Comparison of ENCODE assay signal across 13 cellular contexts in the genomic region with DNA sequence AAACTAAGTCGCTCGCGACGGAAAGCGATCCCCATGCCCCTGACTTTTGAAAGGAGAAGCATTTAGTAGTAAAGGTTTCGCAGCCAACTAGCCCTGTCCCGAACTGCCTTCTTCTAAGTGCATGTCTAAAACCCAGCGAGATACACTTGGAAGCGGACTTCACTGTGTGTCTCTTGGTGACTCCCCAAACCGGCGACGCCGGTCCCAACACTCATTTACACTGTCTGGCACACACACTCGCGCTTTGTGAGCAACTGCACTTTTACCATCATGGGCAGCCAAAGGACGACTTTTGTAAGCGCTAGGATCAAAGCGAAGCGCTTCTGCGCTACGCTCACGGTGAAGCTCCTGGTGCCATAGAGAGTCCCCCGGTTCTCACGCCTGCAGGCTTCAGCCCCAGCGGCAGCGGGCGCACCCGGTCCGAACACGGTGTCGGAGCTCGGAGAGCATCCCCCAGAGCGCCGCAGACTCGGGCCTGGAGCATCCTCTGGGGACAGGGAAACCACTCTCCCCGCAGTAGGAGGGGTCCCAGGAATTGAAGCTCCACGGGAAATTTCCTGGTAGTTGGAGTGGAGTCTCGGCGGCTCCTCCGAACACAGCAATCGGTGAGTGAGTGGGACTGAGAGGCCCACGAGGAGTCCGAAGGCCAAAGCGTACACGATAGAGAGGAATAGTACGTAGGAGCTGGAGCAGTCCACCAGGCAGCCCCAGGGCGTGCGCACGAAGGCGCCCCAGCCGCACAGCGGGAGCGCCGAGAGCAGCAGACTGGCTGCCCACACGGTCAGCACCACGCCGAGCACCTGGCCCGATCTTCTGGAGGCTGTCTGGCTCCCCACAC. TPM values are rescaled to one million over a fixed set of nuclear protein-coding genes. Genes with fewer than 3 reads are reported as not detected.
A peak's percentile ranks its signal among the peaks of the same experiment; 100 is the strongest.
DNase-seq lines count a peak whose midpoint lies in the region; ATAC-seq, FAIRE-seq and TF ChIP-seq lines count a peak whose summit lies in the region.
"Had no signal": no experiment of that assay in that cellular context is flagged by ENCODE, and none has a peak within 500 bp of the region (broad histone marks: within the 10 kb centered on the region; RNA-seq: fewer than 3 reads in every experiment).

No MANE protein-coding gene starts in this region.

- H3K4me3 ChIP-seq in ACC112 (ENCODE audit: low read depth, low read length), result peak overlapping the region; percentile 61
- H3K4me3 ChIP-seq in H1 (ENCODE audit: extremely low read depth in 1 of 4, insufficient read depth in 2 of 4, low read depth in 3 of 4, low read length in 4 of 4), result peak overlapping the region; percentile 41 to 65 (median 54)
- H3K4me3 ChIP-seq in Karpas-422 (ENCODE audit: low read length), result no peak overlapping the region

- WGBS in H1 (ENCODE audit: extremely low coverage in 1 of 2, insufficient coverage in 1 of 2, insufficient read length in 1 of 2, insufficient replicate concordance in 2 of 2, low coverage in 1 of 2, low lambda C conversion rate in 2 of 2, missing lambda C conversion rate in 1 of 2), 2 experiments, result 4% methylated on average over 57 of the region's 58 CpGs; no CpG with 5 or more reads in 1 of the 2 experiments

- TF ChIP-seq EP300 in H1 (IDR thresholded peaks at IDR 0.05; ENCODE audit: borderline replicate concordance in 1 of 2, low read depth in 2 of 2, low read length in 2 of 2), result no peak

- H4K5ac ChIP-seq in H1 (ENCODE audit: insufficient read length, low read depth, low read length), result no peak overlapping the region

- H4K91ac ChIP-seq in H1 (replicated peaks; ENCODE audit: insufficient read length, low read length), result no peak overlapping the region

- H3K27ac ChIP-seq in ACC112 (ENCODE audit: low read depth, low read length), result no peak overlapping the region
- no peak overlapping the region for H3K27ac ChIP-seq in H1 (ENCODE audit: low read depth, low read length)
- H3K27ac ChIP-seq in Karpas-422 (ENCODE audit: low read length), result no peak overlapping the region

- H2AFZ ChIP-seq in ACC112 (ENCODE audit: low read length, unreplicated experiment) (no peak overlapping the region), H1 (ENCODE audit: low read length) (peak overlapping the region; percentile 71; the same call in 1 of the 2 replicates), Karpas-422 (ENCODE audit: low read length) (no peak overlapping the region)

- peaks cover 64% of the 10 kb centered on the region for H3K27me3 Mint-ChIP-seq in nephron (ENCODE audit: low read depth)

- TF ChIP-seq CTCF in H1 (IDR thresholded peaks at IDR 0.05; ENCODE audit: control extremely low read depth in 1 of 3, insufficient read depth in 1 of 3, low read depth in 1 of 3, low read length in 3 of 3) (peak in 1 of 3 experiments; percentile 28; a peak in 1 of 4 replicates), nephron (IDR thresholded peaks at IDR 0.05; ENCODE audit: unreplicated experiment in 3 of 3) (no peak)

- H2BK5ac ChIP-seq in H1 (ENCODE audit: low read depth, low read length), result no peak overlapping the region

- H3K18ac ChIP-seq in H1 (ENCODE audit: extremely low read depth, low read length), result peak overlapping the region; percentile 87

- no peak overlapping the region; the same call in none of the 2 replicates for H4K8ac ChIP-seq in H1 (ENCODE audit: extremely low read depth, insufficient read depth, low read length)

- no peaks in the 10 kb centered on the region for H3K79me2 ChIP-seq in ACC112 (ENCODE audit: control insufficient read depth, insufficient read depth, low read length, unreplicated experiment)
- no peaks in the 10 kb centered on the region for H3K79me2 ChIP-seq in H1 (ENCODE audit: control insufficient read depth in 1 of 2, insufficient read depth in 2 of 2, low read length in 2 of 2)
- H3K79me2 ChIP-seq in Karpas-422 (ENCODE audit: low read length), result no peaks in the 10 kb centered on the region

- H3K36me3 ChIP-seq in ACC112 (ENCODE audit: insufficient read depth, low read length) (no peaks in the 10 kb centered on the region), H1 (ENCODE audit: control insufficient read depth in 2 of 4, insufficient read depth in 4 of 4, low read length in 3 of 4) (no peaks in the 10 kb centered on the region), Karpas-422 (ENCODE audit: insufficient read depth, low read length) (no peaks in the 10 kb centered on the region)

- POLR2A ChIA-PET in H1 (lab: Charles Lee; ENCODE audit: partially characterized antibody), result no interaction called here

- no peaks in the 10 kb centered on the region for H3K79me1 ChIP-seq in H1 (ENCODE audit: low read depth, low read length)

- H2BK20ac ChIP-seq in H1 (ENCODE audit: low read length), result peak overlapping the region; percentile 48; the same call in 1 of the 2 replicates

- no peak overlapping the region for H2AK5ac ChIP-seq in H1 (ENCODE audit: low read depth, low read length)

- H4K20me1 ChIP-seq in H1 (replicated peaks in 1 of 2; ENCODE audit: control insufficient read depth in 1 of 2, insufficient read depth in 2 of 2, low read length in 2 of 2) (peaks cover 0 to 2% of the 10 kb centered on the region in 2 experiments), Karpas-422 (ENCODE audit: insufficient read depth, low read depth, low read length) (no peaks in the 10 kb centered on the region)

- H3K9me3 ChIP-seq in H1 (ENCODE audit: insufficient read depth in 2 of 2, low read depth in 1 of 2, low read length in 1 of 2), result no peaks in the 10 kb centered on the region
- H3K9me3 ChIP-seq in Karpas-422 (ENCODE audit: low read length), result no peaks in the 10 kb centered on the region

- H3K23me2 ChIP-seq in H1 (ENCODE audit: low read depth, low read length), result peaks cover 16% of the 10 kb centered on the region

- H2BK15ac ChIP-seq in H1 (ENCODE audit: low read length), result no peak overlapping the region

- H3K4me2 ChIP-seq in H1 (ENCODE audit: insufficient read depth in 1 of 2, low read depth in 2 of 2, low read length in 2 of 2), result peak overlapping the region; percentile 98 to 99
- no peak overlapping the region for H3K4me2 ChIP-seq in Karpas-422 (ENCODE audit: low read depth, low read length, poor library complexity, severe bottlenecking)

- H3K4me1 ChIP-seq in ACC112 (ENCODE audit: control insufficient read depth, insufficient read depth, low read length, unreplicated experiment), result no peaks in the 10 kb centered on the region
- H3K4me1 ChIP-seq in H1 (replicated peaks in 1 of 4; ENCODE audit: control insufficient read depth in 3 of 4, insufficient read depth in 4 of 4, low read length in 3 of 4), result peaks cover 3 to 6% (median 5%) of the 10 kb centered on the region in 4 experiments; a peak in 6 of 7 replicates
- H3K4me1 ChIP-seq in Karpas-422 (ENCODE audit: low read length), result no peaks in the 10 kb centered on the region

- H3K4me1 Mint-ChIP-seq in nephron, result peaks cover 11% of the 10 kb centered on the region
- H3K4me1 Mint-ChIP-seq: CD8-positive, alpha-beta memory T cell had no signal

- no peaks in the 10 kb centered on the region for H3K9me3 Mint-ChIP-seq in nephron

- no peak overlapping the region for H3K27ac Mint-ChIP-seq in nephron
- H3K27ac Mint-ChIP-seq: CD8-positive, alpha-beta memory T cell had no signal

- FAIRE-seq in H1 (lab: Jason Lieb, UNC), result no peak

- H3K14ac ChIP-seq in H1 (ENCODE audit: insufficient read length), result no peak overlapping the region

- no peak overlapping the region for H3K4ac ChIP-seq in H1 (replicated peaks; ENCODE audit: insufficient read length, low read depth, low read length)

- CTCF ChIA-PET in H1 (lab: Charles Lee; ENCODE audit: partially characterized antibody), result interaction anchor here (0.7 to 1.0 kb wide), 4 partner anchors 12 to 188 kb away, joined by 3 to 7 read pairs (median 4); no protein-coding TSS in a partner anchor

- DNase-seq in NCI-H2107 (lab: John Stamatoyannopoulos, UW) (peak; percentile 35), H1 (ENCODE audit: low read depth in 1 of 2, low spot score in 2 of 2) (peak in 1 of 2 experiments; percentile 60), occipital lobe (lab: John Stamatoyannopoulos, UW) (no peak), Karpas-422 (no peak)
- no peak for DNase-seq in stimulated activated CD4-positive, alpha-beta T cell treated with anti-CD3 and anti-CD28 coated beads, Interleukin-4, amount 100 ng/mL, for 4 hours
- DNase-seq: activated naive CD4-positive, alpha-beta T cell treated with anti-CD3 and anti-CD28 coated beads, Interleukin-2, amount 50 U/mL, for 16 hours; CD8-positive, alpha-beta memory T cell; MM.1S; T-helper 2 cell had no signal

- H3K4me3 Mint-ChIP-seq in nephron, result peak overlapping the region; percentile 71 to 77 (median 76)

- H3K56ac ChIP-seq in H1 (replicated peaks; ENCODE audit: insufficient read length, low read depth, low read length), result no peak overlapping the region

- no peaks in the 10 kb centered on the region for H3K36me3 Mint-ChIP-seq in nephron (ENCODE audit: low read depth)
- H3K36me3 Mint-ChIP-seq: CD8-positive, alpha-beta memory T cell had no signal

- H3K9ac ChIP-seq in H1 (replicated peaks in 1 of 4; ENCODE audit: extremely low read depth in 1 of 4, low read depth in 3 of 4, low read length in 3 of 4) (no peak overlapping the region; a peak in 1 of 7 replicates), Karpas-422 (ENCODE audit: low read length) (no peak overlapping the region)

- H3K23ac ChIP-seq in H1 (ENCODE audit: insufficient read length), result no peak overlapping the region

- peaks cover 62% of the 10 kb centered on the region for H3K27me3 ChIP-seq in ACC112 (ENCODE audit: insufficient read depth, low read length)
- peaks cover 10 to 32% (median 26%) of the 10 kb centered on the region in 4 experiments for H3K27me3 ChIP-seq in H1 (replicated peaks in 1 of 4; ENCODE audit: control insufficient read depth in 3 of 4, extremely low read depth in 1 of 4, insufficient read depth in 3 of 4, low read length in 3 of 4)
- no peaks in the 10 kb centered on the region for H3K27me3 ChIP-seq in Karpas-422 (ENCODE audit: low read length)

- H2BK12ac ChIP-seq in H1 (ENCODE audit: low read depth, low read length), result peak overlapping the region; percentile 95; the same call in 1 of the 2 replicates

- TF ChIP-seq RAD21 in H1 (IDR thresholded peaks at IDR 0.05 in 1 of 2, conservative IDR thresholded peaks at IDR 0.05 in 1 of 2; ENCODE audit: low read depth in 2 of 2, low read length in 2 of 2), result peak in 1 of 2 experiments; percentile 33; a peak in 1 of 4 replicates

- H3K9me2 ChIP-seq in Karpas-422 (replicated peaks; ENCODE audit: insufficient read depth, low read length), result no peaks in the 10 kb centered on the region

- no peak overlapping the region for H2BK120ac ChIP-seq in H1 (replicated peaks; ENCODE audit: low read depth, low read length)

- no peak for ATAC-seq in GM19397 (IDR thresholded peaks at IDR 0.05; ENCODE audit: unreplicated experiment)
- ATAC-seq: right cardiac atrium had no signal

- TF ChIP-seq POLR2A in H1 (IDR thresholded peaks at IDR 0.05; ENCODE audit: control extremely low read depth in 1 of 2, low read depth in 2 of 2, low read length in 2 of 2), result no peak

RNA-seq across cellular contexts. Expression of gene GPR149, which starts 1.4 kb away (rescaled TPM):
- total RNA-seq in H1 (2021; fragmentation: NEBNext Ultra II Directional; extraction: Animal tissue kit (Norgen Biotek cat#: 25700)), result not detected in 2 replicates
- not detected in 2 replicates for polyA plus RNA-seq in H1 (2011; rRNA removed)
- not detected for polyA plus RNA-seq in H1 (2011; cell fraction: cytosol; rRNA removed)
- not detected for polyA plus RNA-seq in H1 (2011; cell fraction: nucleus; rRNA removed)
- polyA plus RNA-seq in H1 (2012, experiment 1 of 2), result not detected in 4 replicates
- polyA plus RNA-seq in H1 (2012, experiment 2 of 2), result not detected
- 0.04 TPM for polyA plus RNA-seq in H1 (2013, experiment 1 of 2)
- 0.02 TPM for polyA plus RNA-seq in H1 (2013, experiment 2 of 2)
- 0.06 TPM in 1 of 2 replicates, not detected in the other for polyA minus RNA-seq in H1 (2011; rRNA and poly(A)+ RNA removed)
- polyA minus RNA-seq in H1 (2011; cell fraction: cytosol; rRNA and poly(A)+ RNA removed), result not detected
- polyA minus RNA-seq in H1 (2011; cell fraction: nucleus; rRNA and poly(A)+ RNA removed), result not detected
- 0.16 TPM for total RNA-seq in occipital lobe
- not detected in 2 replicates for total RNA-seq in Karpas-422 (2014; rRNA removed; shearing (Covaris generic); ENCODE audit: low replicate concordance)
- total RNA-seq: CD8-positive, alpha-beta memory T cell; right cardiac atrium had no signal
- polyA plus RNA-seq: CD8-positive, alpha-beta memory T cell; right cardiac atrium had no signal
